Comparison of ENCODE assay signal across 8 cellular contexts in the genomic region with DNA sequence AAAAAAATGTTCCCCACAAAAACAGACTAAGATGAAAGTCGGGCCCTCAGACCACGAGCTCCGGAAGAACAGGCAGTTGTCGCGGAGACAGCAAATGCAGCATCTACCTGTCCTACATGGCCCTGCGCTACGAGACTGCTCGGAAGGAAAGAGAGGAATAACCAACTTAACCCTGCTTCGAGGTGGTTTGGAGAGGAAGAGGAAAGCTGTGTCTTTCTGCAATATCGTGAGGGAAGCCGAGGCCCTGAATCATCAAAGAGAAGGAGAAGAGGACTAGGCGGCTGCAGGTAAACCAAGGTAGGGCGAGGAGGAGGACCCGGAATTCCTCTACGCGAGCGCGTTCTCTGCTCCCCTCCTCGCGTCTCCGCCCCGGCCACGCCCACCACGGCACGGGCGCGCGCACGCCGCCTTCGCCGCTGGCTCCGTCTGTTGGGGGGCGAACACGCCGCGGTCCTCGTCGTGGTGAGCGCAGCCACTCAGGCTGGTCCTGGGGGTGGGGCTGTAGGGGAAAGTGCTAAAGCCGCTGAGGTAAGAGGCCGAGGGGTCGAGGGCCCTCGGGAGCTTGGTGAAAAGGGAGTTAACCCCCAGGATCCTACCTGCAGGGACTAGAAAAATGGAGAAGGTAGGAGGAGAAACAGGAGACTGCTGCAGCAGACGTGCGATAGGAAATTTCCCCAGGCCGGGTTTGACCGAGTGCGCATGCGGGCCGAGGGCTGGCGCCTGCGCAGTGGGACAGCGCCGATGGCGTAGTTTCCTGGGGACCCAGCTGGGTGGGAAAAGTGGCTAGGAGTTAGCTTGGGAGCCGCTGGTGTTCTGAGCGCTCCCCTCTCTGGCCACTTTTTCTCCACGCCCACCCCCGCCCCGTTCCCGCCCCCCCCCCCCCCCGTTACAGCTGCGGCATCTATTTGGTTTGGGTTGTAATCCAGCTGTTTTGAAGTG. TPM values are rescaled to one million over a fixed set of nuclear protein-coding genes. Genes with fewer than 3 reads are reported as not detected.
DNase-seq lines count a peak whose midpoint lies in the region; ATAC-seq and TF ChIP-seq lines count a peak whose summit lies in the region.

A gene (plus strand): TSS at position 402 of the 939 bp plus-strand sequence. CDS start 7,903 bp downstream, outside the sequence.
A gene with protein sequence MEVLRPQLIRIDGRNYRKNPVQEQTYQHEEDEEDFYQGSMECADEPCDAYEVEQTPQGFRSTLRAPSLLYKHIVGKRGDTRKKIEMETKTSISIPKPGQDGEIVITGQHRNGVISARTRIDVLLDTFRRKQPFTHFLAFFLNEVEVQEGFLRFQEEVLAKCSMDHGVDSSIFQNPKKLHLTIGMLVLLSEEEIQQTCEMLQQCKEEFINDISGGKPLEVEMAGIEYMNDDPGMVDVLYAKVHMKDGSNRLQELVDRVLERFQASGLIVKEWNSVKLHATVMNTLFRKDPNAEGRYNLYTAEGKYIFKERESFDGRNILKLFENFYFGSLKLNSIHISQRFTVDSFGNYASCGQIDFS (minus strand): TSS at position 666 of the 939 bp plus-strand sequence. CDS start 2,978 bp downstream, outside the sequence.

- peak; percentile 87 for DNase-seq in GM10266 (ENCODE audit: extremely low spot score)
- peak; percentile 73 for DNase-seq in NCI-H1105 treated with DMSO at 0.1 percent for 48 hours (lab: John Stamatoyannopoulos, UW)
- DNase-seq in SKM-1 treated with dmso at 0.1 percent for 144 hours (lab: John Stamatoyannopoulos, UW; ENCODE audit: unreplicated experiment): peak; percentile 87
- peak; percentile 95 for DNase-seq in glomerular visceral epithelial cell (ENCODE audit: extremely low spot score)
- peak; percentile 93 for DNase-seq in occipital lobe (lab: John Stamatoyannopoulos, UW)
- peak; percentile 92 to 94 for DNase-seq in suprapubic skin (ENCODE audit: low spot score in 2 of 2)

- no peaks in the 10 kb centered on the region for H3K27me3 Mint-ChIP-seq in activated naive CD8-positive, alpha-beta T cell

- H3K27me3 ChIP-seq in suprapubic skin: no peaks in the 10 kb centered on the region

- no peak for TF ChIP-seq EP300 in suprapubic skin (IDR thresholded peaks at IDR 0.05)

- peaks cover 45% of the 10 kb centered on the region for H3K4me1 ChIP-seq in suprapubic skin

- peak; percentile 76 for ATAC-seq in HG02623 (IDR thresholded peaks at IDR 0.05; ENCODE audit: unreplicated experiment)

- TF ChIP-seq CTCF in GM10266 (IDR thresholded peaks at IDR 0.05; ENCODE audit: control insufficient read depth, insufficient read depth, low read depth, missing control alignments): no peak
- TF ChIP-seq CTCF in suprapubic skin (IDR thresholded peaks at IDR 0.05): no peak

- peaks cover 23% of the 10 kb centered on the region for H3K36me3 ChIP-seq in suprapubic skin

- peaks cover 56% of the 10 kb centered on the region for H3K4me1 Mint-ChIP-seq in activated naive CD8-positive, alpha-beta T cell (ENCODE audit: low read depth)

- peak within 1 kb of the TSS; percentile 75 for H3K4me3 ChIP-seq in suprapubic skin

- TF ChIP-seq POLR2A in suprapubic skin (IDR thresholded peaks at IDR 0.05): peak; percentile 72 to 93

- H3K27ac ChIP-seq in suprapubic skin: peak within 1 kb of the TSS; percentile 98

- 0% methylated on average over 53 of the region's 64 CpGs for WGBS in suprapubic skin

- H3K36me3 Mint-ChIP-seq in activated naive CD8-positive, alpha-beta T cell: peaks cover under 1% of the 10 kb centered on the region

- peak within 1 kb of the TSS; percentile 100 for H3K4me3 Mint-ChIP-seq in activated naive CD8-positive, alpha-beta T cell

- H3K9me3 Mint-ChIP-seq in activated naive CD8-positive, alpha-beta T cell (ENCODE audit: low read depth): no peaks in the 10 kb centered on the region

- no peaks in the 10 kb centered on the region for H3K9me3 ChIP-seq in suprapubic skin

- H3K27ac Mint-ChIP-seq in activated naive CD8-positive, alpha-beta T cell: peak within 1 kb of the TSS; percentile 99

RNA-seq across cellular contexts. Expression of the first gene that starts in this region (rescaled TPM):
- total RNA-seq in occipital lobe: 34.2 TPM
- total RNA-seq in suprapubic skin: 10 to 100 TPM; 57.0 to 83.2 (median 69.3) TPM

RNA-seq across cellular contexts. Expression of the second gene that starts in this region (rescaled TPM):
- total RNA-seq in occipital lobe (31.2 TPM), suprapubic skin (10 to 100 TPM; 20.2 to 31.7 (median 21.2) TPM)

Comparison
In these comparisons a context has a peak if more than half of its experiments do, and no peak if none do; other contexts are left out.
1. Peak in every context shown above with its lines: DNase-seq, ATAC-seq, H3K4me3 ChIP-seq and H3K27ac ChIP-seq.